In genomic region chr7:149680316-149681025, GRCh38 we compare ENCODE assay signal across 2 cellular contexts.
TF ChIP-seq lines count a peak whose summit lies in the region.

No MANE protein-coding gene starts in this region.

TF ChIP-seq in GM23338, 12 proteins besides CTCF, POLR2A, EP300 and RAD21:
- no peak for TF ChIP-seq ZNF462 (CRISPR knock-in tag; IDR thresholded peaks at IDR 0.05)
- TF ChIP-seq STAT1 (IDR thresholded peaks at IDR 0.05; ENCODE audit: unreplicated experiment) = no peak
- TF ChIP-seq ETS1 (IDR thresholded peaks at IDR 0.05) = no peak
- no peak for TF ChIP-seq ZNF114 (CRISPR knock-in tag; IDR thresholded peaks at IDR 0.05)
- no peak for TF ChIP-seq JUNB (IDR thresholded peaks at IDR 0.05; ENCODE audit: unreplicated experiment)
- TF ChIP-seq EZH2phosphoT487 (IDR thresholded peaks at IDR 0.05; ENCODE audit: unreplicated experiment) = no peak
- TF ChIP-seq REST (IDR thresholded peaks at IDR 0.05; ENCODE audit: unreplicated experiment) = no peak
- TF ChIP-seq EZH2 (IDR thresholded peaks at IDR 0.05; ENCODE audit: low read depth, unreplicated experiment) = no peak
- TF ChIP-seq NANOG (IDR thresholded peaks at IDR 0.05; ENCODE audit: borderline replicate concordance) = no peak
- TF ChIP-seq POLR2AphosphoS5 (IDR thresholded peaks at IDR 0.05; ENCODE audit: low read depth) = no peak
- TF ChIP-seq CREB1 (CRISPR knock-in tag; IDR thresholded peaks at IDR 0.05; ENCODE audit: low read depth) = no peak
- no peak for TF ChIP-seq ZNF331 (CRISPR knock-in tag; IDR thresholded peaks at IDR 0.05; ENCODE audit: low read depth)

TF ChIP-seq in K562, 482 proteins besides CTCF, POLR2A, EP300 and RAD21 (continued from another document):
- no peak for TF ChIP-seq PKNOX1 (IDR thresholded peaks at IDR 0.05)
- peak; percentile 94 for TF ChIP-seq ZNF324 (CRISPR knock-in tag; IDR thresholded peaks at IDR 0.05)
